Comparison of ENCODE assay signal across 2 cellular contexts in the genomic region with DNA sequence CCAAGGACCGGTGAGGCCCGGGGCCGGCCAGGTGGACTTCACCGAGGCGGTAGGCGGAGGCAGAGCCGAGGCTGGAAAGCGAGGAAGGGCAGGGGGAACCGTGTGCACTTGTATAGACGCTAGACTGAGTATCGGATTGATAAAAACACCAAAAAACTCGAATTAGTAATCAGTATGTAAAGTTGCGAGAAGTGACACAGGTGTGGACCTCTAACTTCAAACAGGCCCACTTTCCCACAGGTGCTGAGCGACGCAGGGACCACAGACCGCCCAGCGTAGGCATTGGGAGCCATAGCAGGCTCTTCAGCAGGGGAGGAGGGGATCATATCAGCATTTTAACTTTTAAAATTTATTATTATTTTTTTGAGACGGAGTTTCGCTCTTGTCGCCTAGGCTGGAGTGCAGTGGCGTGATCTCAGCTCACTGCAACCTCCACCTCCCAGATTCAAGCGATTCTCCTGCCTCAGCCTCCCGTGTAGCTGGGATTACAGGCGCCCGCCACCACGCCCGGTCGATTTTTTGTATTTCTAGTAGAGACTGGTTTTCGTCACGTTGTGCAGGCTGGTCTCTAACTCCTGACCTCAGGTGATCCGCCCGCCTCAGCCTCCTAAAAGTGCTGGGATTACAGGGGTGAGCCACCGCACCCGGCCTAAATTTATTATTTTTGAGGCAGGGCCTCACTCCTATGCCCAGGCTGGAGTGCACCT.
TF ChIP-seq lines count a peak whose summit lies in the region.

No MANE protein-coding gene starts in this region.

TF ChIP-seq in SK-N-SH, 30 proteins besides CTCF, POLR2A, EP300 and RAD21:
- no peak for TF ChIP-seq FOXJ3 (CRISPR knock-in tag; IDR thresholded peaks at IDR 0.05)
- TF ChIP-seq SIN3A (IDR thresholded peaks at IDR 0.05; ENCODE audit: borderline replicate concordance, low read depth, low read length) = no peak
- no peak for TF ChIP-seq JUND (IDR thresholded peaks at IDR 0.05)
- no peak for TF ChIP-seq GATA2 (CRISPR knock-in tag; IDR thresholded peaks at IDR 0.05)
- TF ChIP-seq TCF12 (IDR thresholded peaks at IDR 0.05) = no peak
- TF ChIP-seq YY1 (IDR thresholded peaks at IDR 0.05; ENCODE audit: low read depth) = no peak
- TF ChIP-seq, protein P1, sequence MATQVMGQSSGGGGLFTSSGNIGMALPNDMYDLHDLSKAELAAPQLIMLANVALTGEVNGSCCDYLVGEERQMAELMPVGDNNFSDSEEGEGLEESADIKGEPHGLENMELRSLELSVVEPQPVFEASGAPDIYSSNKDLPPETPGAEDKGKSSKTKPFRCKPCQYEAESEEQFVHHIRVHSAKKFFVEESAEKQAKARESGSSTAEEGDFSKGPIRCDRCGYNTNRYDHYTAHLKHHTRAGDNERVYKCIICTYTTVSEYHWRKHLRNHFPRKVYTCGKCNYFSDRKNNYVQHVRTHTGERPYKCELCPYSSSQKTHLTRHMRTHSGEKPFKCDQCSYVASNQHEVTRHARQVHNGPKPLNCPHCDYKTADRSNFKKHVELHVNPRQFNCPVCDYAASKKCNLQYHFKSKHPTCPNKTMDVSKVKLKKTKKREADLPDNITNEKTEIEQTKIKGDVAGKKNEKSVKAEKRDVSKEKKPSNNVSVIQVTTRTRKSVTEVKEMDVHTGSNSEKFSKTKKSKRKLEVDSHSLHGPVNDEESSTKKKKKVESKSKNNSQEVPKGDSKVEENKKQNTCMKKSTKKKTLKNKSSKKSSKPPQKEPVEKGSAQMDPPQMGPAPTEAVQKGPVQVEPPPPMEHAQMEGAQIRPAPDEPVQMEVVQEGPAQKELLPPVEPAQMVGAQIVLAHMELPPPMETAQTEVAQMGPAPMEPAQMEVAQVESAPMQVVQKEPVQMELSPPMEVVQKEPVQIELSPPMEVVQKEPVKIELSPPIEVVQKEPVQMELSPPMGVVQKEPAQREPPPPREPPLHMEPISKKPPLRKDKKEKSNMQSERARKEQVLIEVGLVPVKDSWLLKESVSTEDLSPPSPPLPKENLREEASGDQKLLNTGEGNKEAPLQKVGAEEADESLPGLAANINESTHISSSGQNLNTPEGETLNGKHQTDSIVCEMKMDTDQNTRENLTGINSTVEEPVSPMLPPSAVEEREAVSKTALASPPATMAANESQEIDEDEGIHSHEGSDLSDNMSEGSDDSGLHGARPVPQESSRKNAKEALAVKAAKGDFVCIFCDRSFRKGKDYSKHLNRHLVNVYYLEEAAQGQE (IDR thresholded peaks at IDR 0.05; ENCODE audit: low read depth, low read length) = no peak
- TF ChIP-seq, protein P2, sequence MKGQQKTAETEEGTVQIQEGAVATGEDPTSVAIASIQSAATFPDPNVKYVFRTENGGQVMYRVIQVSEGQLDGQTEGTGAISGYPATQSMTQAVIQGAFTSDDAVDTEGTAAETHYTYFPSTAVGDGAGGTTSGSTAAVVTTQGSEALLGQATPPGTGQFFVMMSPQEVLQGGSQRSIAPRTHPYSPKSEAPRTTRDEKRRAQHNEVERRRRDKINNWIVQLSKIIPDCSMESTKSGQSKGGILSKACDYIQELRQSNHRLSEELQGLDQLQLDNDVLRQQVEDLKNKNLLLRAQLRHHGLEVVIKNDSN (IDR thresholded peaks at IDR 0.05; ENCODE audit: borderline replicate concordance, low read depth) = no peak
- TF ChIP-seq, protein P3, sequence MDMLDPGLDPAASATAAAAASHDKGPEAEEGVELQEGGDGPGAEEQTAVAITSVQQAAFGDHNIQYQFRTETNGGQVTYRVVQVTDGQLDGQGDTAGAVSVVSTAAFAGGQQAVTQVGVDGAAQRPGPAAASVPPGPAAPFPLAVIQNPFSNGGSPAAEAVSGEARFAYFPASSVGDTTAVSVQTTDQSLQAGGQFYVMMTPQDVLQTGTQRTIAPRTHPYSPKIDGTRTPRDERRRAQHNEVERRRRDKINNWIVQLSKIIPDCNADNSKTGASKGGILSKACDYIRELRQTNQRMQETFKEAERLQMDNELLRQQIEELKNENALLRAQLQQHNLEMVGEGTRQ (IDR thresholded peaks at IDR 0.05; ENCODE audit: borderline replicate concordance, low read depth, low read length) = no peak

TF ChIP-seq in SK-N-SH treated with all-trans-retinoic acid at 6 μM for 48 hours, 23 proteins besides CTCF, POLR2A, EP300 and RAD21:
- TF ChIP-seq PPARA (CRISPR knock-in tag; IDR thresholded peaks at IDR 0.05; ENCODE audit: borderline replicate concordance) = no peak
